18 cellular contexts compared by ENCODE assay signal in the genomic region with DNA sequence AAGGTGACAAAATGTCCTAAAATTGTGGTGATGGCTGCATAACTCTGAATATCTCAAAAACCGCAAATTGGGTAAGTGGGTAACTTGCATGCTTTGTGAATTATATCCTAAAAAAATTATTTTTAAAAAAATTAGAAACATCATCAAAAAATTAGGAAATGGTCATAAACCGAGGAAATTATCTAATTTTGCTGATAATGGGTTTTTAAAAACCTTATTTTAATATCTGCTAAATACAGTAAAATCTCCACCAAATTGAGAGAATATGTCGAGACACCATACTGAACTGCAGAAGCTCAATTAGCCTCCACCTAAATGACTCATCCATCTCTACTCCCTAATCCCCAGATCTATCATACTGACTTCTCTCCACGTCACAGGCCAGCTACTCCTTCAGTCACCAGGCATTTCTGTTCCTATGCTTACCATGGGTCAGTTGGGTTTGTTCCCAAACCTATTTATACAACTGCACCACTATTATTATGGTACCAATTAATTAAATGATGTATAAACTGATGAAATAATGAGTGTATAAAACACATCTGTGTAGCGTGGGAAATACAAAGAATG. TPM values are rescaled to one million over a fixed set of nuclear protein-coding genes. Genes with fewer than 3 reads are reported as not detected.
DNase-seq lines count a peak whose midpoint lies in the region; ATAC-seq, FAIRE-seq and TF ChIP-seq lines count a peak whose summit lies in the region.
"Had no signal": no experiment of that assay in that cellular context is flagged by ENCODE, and none has a peak within 500 bp of the region (broad histone marks: within the 10 kb centered on the region; RNA-seq: fewer than 3 reads in every experiment).

No MANE protein-coding gene starts in this region.

- H3K27ac ChIP-seq in K562 (ENCODE audit: extremely low read depth, low read depth, low read length) (peak overlapping the region; percentile 45; the same call in 1 of the 3 replicates), keratinocyte (ENCODE audit: control insufficient read depth, insufficient read depth, low read length) (peak overlapping the region; percentile 26)
- H3K27ac ChIP-seq: left ventricle myocardium inferior, testis had no signal

- ATAC-seq in K562 (peak; percentile 90), HG03095 (IDR thresholded peaks at IDR 0.05; ENCODE audit: unreplicated experiment) (no peak), GM19395 (IDR thresholded peaks at IDR 0.05; ENCODE audit: unreplicated experiment) (no peak)

- H2AFZ ChIP-seq in K562 (ENCODE audit: low read depth, low read length) (no peak overlapping the region), keratinocyte (ENCODE audit: control insufficient read depth, low read length) (no peak overlapping the region)

- in situ Hi-C loops in K562 (cut with MboI), result no loop called here

- H3K4me3 ChIP-seq in K562 (no peak overlapping the region), keratinocyte (ENCODE audit: control insufficient read depth in 2 of 3, extremely low read depth in 1 of 3, insufficient read depth in 2 of 3, low read depth in 1 of 3, low read length in 3 of 3) (no peak overlapping the region)
- H3K4me3 ChIP-seq: left ventricle myocardium inferior, testis had no signal

- no peaks in the 10 kb centered on the region for H3K9me1 ChIP-seq in K562 (ENCODE audit: control insufficient read depth, insufficient read depth, low read length)
- H3K9me1 ChIP-seq in keratinocyte (ENCODE audit: control insufficient read depth, extremely low read depth, insufficient read depth, low read length), result no peaks in the 10 kb centered on the region

- no peaks in the 10 kb centered on the region for H4K20me1 ChIP-seq in K562 (replicated peaks; ENCODE audit: control insufficient read depth, insufficient read depth, low read length)
- H4K20me1 ChIP-seq in keratinocyte (ENCODE audit: control insufficient read depth, extremely low read depth, insufficient read depth, low read length), result no peaks in the 10 kb centered on the region

- no peaks in the 10 kb centered on the region for H3K36me3 ChIP-seq in K562 (ENCODE audit: control insufficient read depth, insufficient read depth, low read length)
- no peaks in the 10 kb centered on the region for H3K36me3 ChIP-seq in keratinocyte (ENCODE audit: control insufficient read depth in 2 of 2, extremely low read depth in 1 of 2, insufficient read depth in 2 of 2, low read length in 2 of 2)
- H3K36me3 ChIP-seq: left ventricle myocardium inferior had no signal

- CTCF ChIA-PET in K562 (lab: Yijun Ruan, JAX; ENCODE audit: low intra/inter-chr PET ratio), result no interaction called here

- H3K9ac ChIP-seq in K562 (ENCODE audit: insufficient read depth in 1 of 2, low read depth in 2 of 2, low read length in 2 of 2) (no peak overlapping the region), keratinocyte (ENCODE audit: control insufficient read depth, extremely low read depth, insufficient read depth, low read length) (no peak overlapping the region)

- WGBS in K562 (ENCODE audit: insufficient coverage, low coverage, missing lambda C conversion rate), result 33% methylated on average over 5 of the region's 5 CpGs

- H3K4me1 ChIP-seq in K562 (replicated peaks in 1 of 2; ENCODE audit: control insufficient read depth in 2 of 2, insufficient read depth in 2 of 2, low read length in 2 of 2), result peaks cover 0 to 4% of the 10 kb centered on the region in 2 experiments; a peak in 3 of 5 replicates
- peaks cover 6% of the 10 kb centered on the region for H3K4me1 ChIP-seq in keratinocyte (ENCODE audit: control insufficient read depth, extremely low read depth, insufficient read depth, low read length)
- H3K4me1 ChIP-seq: left ventricle myocardium inferior, testis had no signal

- TF ChIP-seq CTCF in K562 (IDR thresholded peaks at IDR 0.05 in 2 of 3, conservative IDR thresholded peaks at IDR 0.05 in 1 of 3; ENCODE audit: insufficient read depth in 2 of 3, low read depth in 1 of 3, low read length in 3 of 3) (no peak), keratinocyte (optimal IDR thresholded peaks at IDR 0.05 in 1 of 3, IDR thresholded peaks at IDR 0.05 in 1 of 3, conservative IDR thresholded peaks at IDR 0.05 in 1 of 3; ENCODE audit: extremely low read depth in 1 of 3, insufficient read depth in 2 of 3, low read length in 3 of 3) (no peak)

- H3K9me3 ChIP-seq in K562 (replicated peaks; ENCODE audit: control insufficient read depth, insufficient read depth, low read depth, low read length), result no peaks in the 10 kb centered on the region
- H3K9me3 ChIP-seq in keratinocyte (ENCODE audit: control insufficient read depth, low read depth, low read length), result no peaks in the 10 kb centered on the region
- H3K9me3 ChIP-seq: left ventricle myocardium inferior, testis had no signal

- FAIRE-seq in K562 (lab: Jason Lieb, UNC), result peak; percentile 84
- no peak for FAIRE-seq in keratinocyte (lab: Jason Lieb, UNC)
- FAIRE-seq: endothelial cell of umbilical vein had no signal

- H3K4me2 ChIP-seq in K562 (ENCODE audit: insufficient read depth, low read length) (no peak overlapping the region), keratinocyte (ENCODE audit: control insufficient read depth, extremely low read depth, insufficient read depth, low read depth, low read length) (no peak overlapping the region)

- no TSS peak for BruUV-seq in K562 (replicated peaks; lab: Mats Ljungman, UMichigan)

- H3K79me2 ChIP-seq in K562 (ENCODE audit: control insufficient read depth, insufficient read depth, low read length) (no peaks in the 10 kb centered on the region), keratinocyte (ENCODE audit: control insufficient read depth, insufficient read depth, low read length) (no peaks in the 10 kb centered on the region)

- H3K27me3 ChIP-seq in K562 (ENCODE audit: control insufficient read depth in 2 of 2, insufficient read depth in 2 of 2, low read length in 2 of 2) (no peaks in the 10 kb centered on the region), keratinocyte (ENCODE audit: control insufficient read depth, extremely low read depth, insufficient read depth, low read length) (no peaks in the 10 kb centered on the region)
- H3K27me3 ChIP-seq: testis had no signal

- TF ChIP-seq POLR2A in K562 (conservative IDR thresholded peaks at IDR 0.05), result no peak

- TF ChIP-seq EP300 in K562 (IDR thresholded peaks at IDR 0.05; ENCODE audit: low read length), result peak; percentile 19; the same call in 1 of the 2 replicates

- DNase-seq in ELR (ENCODE audit: low read depth), result peak; percentile 89
- DNase-seq in NCI-H226, result peak; percentile 83
- DNase-seq in K562 (ENCODE audit: extremely low read depth in 1 of 4, low spot score in 3 of 4), result peak; percentile 31 to 61 (median 49)
- DNase-seq in keratinocyte (ENCODE audit: low read depth, low spot score), result no peak
- no peak for DNase-seq in foreskin melanocyte
- no peak for DNase-seq in GM19238 (ENCODE audit: insufficient read length, low spot score)
- DNase-seq: activated CD4-positive, CD25-positive, alpha-beta regulatory T cell; activated CD8-positive, alpha-beta memory T cell treated with anti-CD3 and anti-CD28 coated beads, Interleukin-2, amount 50 U/mL, for 4 hours; activated naive CD4-positive, alpha-beta T cell treated with anti-CD3 and anti-CD28 coated beads, Interleukin-2, amount 50 U/mL, for 16 hours; C1 segment of cervical spinal cord; left ventricle myocardium inferior; NCI-H1105; NCI-H345; OCI-M1; testis had no signal

- dilution Hi-C loops in keratinocyte (cut with MboI; ENCODE audit: extremely low pct_ligation_motif_present, low sequenced_read_pairs), result no loop called here

- intact Hi-C loops in K562 (cut with micrococcal nuclease), result no loop called here

- no peak for TF ChIP-seq RAD21 in K562 (CRISPR knock-in tag; conservative IDR thresholded peaks at IDR 0.05 in 1 of 2, IDR thresholded peaks at IDR 0.05 in 1 of 2)

- POLR2A ChIA-PET in K562 (lab: Yijun Ruan, JAX), result interaction anchor here (0.6 to 1.9 kb wide), 7 partner anchors 9 to 37 kb away, joined by 3 to 5 read pairs (median 4); no protein-coding TSS in a partner anchor

TF ChIP-seq in K562, 482 proteins besides CTCF, POLR2A, EP300 and RAD21 (continues in another document):
- TF ChIP-seq NFE2 (IDR thresholded peaks at IDR 0.05; ENCODE audit: low read depth), result 0 out of 2 replicates have a peak, but pooled peaks have one; percentile 19
- TF ChIP-seq, protein P1, sequence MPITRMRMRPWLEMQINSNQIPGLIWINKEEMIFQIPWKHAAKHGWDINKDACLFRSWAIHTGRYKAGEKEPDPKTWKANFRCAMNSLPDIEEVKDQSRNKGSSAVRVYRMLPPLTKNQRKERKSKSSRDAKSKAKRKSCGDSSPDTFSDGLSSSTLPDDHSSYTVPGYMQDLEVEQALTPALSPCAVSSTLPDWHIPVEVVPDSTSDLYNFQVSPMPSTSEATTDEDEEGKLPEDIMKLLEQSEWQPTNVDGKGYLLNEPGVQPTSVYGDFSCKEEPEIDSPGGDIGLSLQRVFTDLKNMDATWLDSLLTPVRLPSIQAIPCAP (CRISPR knock-in tag; IDR thresholded peaks at IDR 0.05; ENCODE audit: borderline replicate concordance), result no peak

RNA-seq across cellular contexts. Expression of a gene that starts 36.1 kb away (rescaled TPM):
- total RNA-seq in K562 (2011; cell fraction: chromatin; rRNA removed; ENCODE audit: low replicate concordance), result 21.5 and 33.5 TPM in 2 replicates
- total RNA-seq in K562 (2011; cell fraction: nucleolus; rRNA removed), result 3.8 and 7.4 TPM in 2 replicates
- total RNA-seq in K562 (2011; cell fraction: nucleoplasm; rRNA removed), result 10.1 and 15.6 TPM in 2 replicates
- total RNA-seq in K562 (2014; rRNA removed) (10.0 and 12.7 TPM in 2 replicates), K562 (2014; rRNA removed; fragmentation: Illumina TruSeq; extraction: Trizol) (12.8 and 15.1 TPM in 2 replicates), K562 (2015; rRNA removed; fragmentation: Illumina TruSeq; extraction: Trizol) (11.8 and 13.9 TPM in 2 replicates), K562 (2021) (12.5 and 14.0 TPM in 2 replicates)
- polyA plus RNA-seq in K562 (2011; rRNA removed) (7.7 and 10.2 TPM in 2 replicates), K562 (2014; fragmentation: Illumina TruSeq; extraction: Trizol) (12.3 and 13.6 TPM in 2 replicates), K562 (2014; fragmentation: Nextera tagmentation; extraction: Ambion mirVana) (1 to 10 TPM; 2.9 to 3.3 TPM), K562 (2014; rRNA removed) (8.0 and 8.1 TPM in 2 replicates), keratinocyte (14.3 to 20.6 TPM (median 14.4 TPM) in 3 replicates)
- polyA plus RNA-seq in K562 (2011; cell fraction: cytosol; rRNA removed), result 4.0 and 5.0 TPM in 2 replicates
- 8.5 and 9.5 TPM in 2 replicates for polyA plus RNA-seq in K562 (2011; cell fraction: nucleus; rRNA removed)
- polyA plus RNA-seq in K562 (2012), result 7.4 and 12.4 TPM in 2 replicates
- polyA minus RNA-seq in K562 (2011; rRNA and poly(A)+ RNA removed), result 14.2 and 18.9 TPM in 2 replicates
- 8.0 and 8.1 TPM in 2 replicates for polyA minus RNA-seq in K562 (2011; cell fraction: cytosol; rRNA and poly(A)+ RNA removed)
- 3.5 and 7.7 TPM in 2 replicates for polyA minus RNA-seq in K562 (2011; cell fraction: nucleus; rRNA and poly(A)+ RNA removed)
- polyA plus RNA-seq in keratinocyte (2011; ENCODE audit: low read depth), result 55.0 TPM
- polyA plus RNA-seq in keratinocyte (2011; cell fraction: cytosol; rRNA removed), result 15.1 and 21.3 TPM in 2 replicates
- polyA plus RNA-seq in keratinocyte (2011; cell fraction: nucleus; rRNA removed), result 17.0 and 19.7 TPM in 2 replicates
- 15.4 and 24.3 TPM in 2 replicates for polyA plus RNA-seq in keratinocyte (2012; ENCODE audit: low replicate concordance)
- polyA minus RNA-seq in keratinocyte, result 12.7 to 21.6 TPM (median 21.5 TPM) in 3 replicates
- 20.9 TPM for polyA minus RNA-seq in keratinocyte (2011; cell fraction: cytosol; rRNA and poly(A)+ RNA removed)
- polyA minus RNA-seq in keratinocyte (2011; cell fraction: nucleus; rRNA and poly(A)+ RNA removed), result 14.2 and 32.3 TPM in 2 replicates

Comparison
In these comparisons a context has a peak if more than half of its experiments do, and no peak if none do; other contexts are left out.
1. DNase-seq: peak in ELR (single experiment), NCI-H226 (single experiment) and K562 (4 of 4); none in keratinocyte (single experiment), foreskin melanocyte (single experiment) and GM19238 (single experiment).